In genomic region chr3:149752051-149752787, GRCh38 we compare ENCODE assay signal across 7 cellular contexts. TPM values are rescaled to one million over a fixed set of nuclear protein-coding genes. Genes with fewer than 3 reads are reported as not detected.
DNase-seq lines count a peak whose midpoint lies in the region; ATAC-seq, FAIRE-seq and TF ChIP-seq lines count a peak whose summit lies in the region.

TSS of gene COMMD2 (minus strand) at chr3:149752489. CDS start at chr3:149752444, 45 bp downstream.

- H3K9me3 ChIP-seq in astrocyte (ENCODE audit: insufficient read depth, low read depth, low read length) (no peaks in the 10 kb centered on the region), hepatocyte (ENCODE audit: low read depth) (no peaks in the 10 kb centered on the region)

- DNase-seq in NCI-H1694 (lab: John Stamatoyannopoulos, UW) (peak; percentile 76), astrocyte (ENCODE audit: low read depth) (peak; percentile 75), hepatocyte (ENCODE audit: low spot score) (peak; percentile 92), retina (peak; percentile 93)
- DNase-seq in T-helper 2 cell treated with Interferon-gamma antibody and Interleukin-4, amounts not matched to agents 5 μg/mL and 100 μg/mL, for 36 hours (ENCODE audit: low spot score), result peak; percentile 77

- H3K4me3 ChIP-seq in astrocyte (ENCODE audit: insufficient read depth, low read depth, low read length) (peak within 1 kb of the TSS; percentile 95), hepatocyte (peak within 1 kb of the TSS; percentile 59)

- TF ChIP-seq CTCF in astrocyte (IDR thresholded peaks at IDR 0.05; ENCODE audit: insufficient read depth, low read depth, low read length) (peak; percentile 34), hepatocyte (IDR thresholded peaks at IDR 0.05; ENCODE audit: poor library complexity) (peak; percentile 48)

- H3K79me2 ChIP-seq in astrocyte (ENCODE audit: insufficient read depth, low read length) (peaks cover 34% of the 10 kb centered on the region), hepatocyte (peaks cover 21% of the 10 kb centered on the region)

- H3K4me2 ChIP-seq in astrocyte (ENCODE audit: low read length), result peak within 1 kb of the TSS; percentile 87
- peak within 1 kb of the TSS; percentile 79 for H3K4me2 ChIP-seq in hepatocyte

- H3K36me3 ChIP-seq in astrocyte (ENCODE audit: insufficient read depth, low read length), result peaks cover 18% of the 10 kb centered on the region
- H3K36me3 ChIP-seq in hepatocyte (replicated peaks; ENCODE audit: insufficient read depth, low read depth), result no peaks in the 10 kb centered on the region

- peaks cover 20% of the 10 kb centered on the region for H3K4me1 Mint-ChIP-seq in T-helper 2 cell treated with Interferon-gamma antibody and Interleukin-4, amounts not matched to agents 5 μg/mL and 100 μg/mL, for 36 hours (ENCODE audit: low read depth)
- peaks cover 5% of the 10 kb centered on the region for H3K4me1 Mint-ChIP-seq in astrocyte (ENCODE audit: low read depth, unreplicated experiment)

- H3K27ac Mint-ChIP-seq in T-helper 2 cell treated with Interferon-gamma antibody and Interleukin-4, amounts not matched to agents 5 μg/mL and 100 μg/mL, for 36 hours, result peak within 1 kb of the TSS; percentile 87
- peak within 1 kb of the TSS; percentile 94 for H3K27ac Mint-ChIP-seq in astrocyte (ENCODE audit: unreplicated experiment)

- peak within 1 kb of the TSS; percentile 95 for H3K4me3 Mint-ChIP-seq in T-helper 2 cell treated with Interferon-gamma antibody and Interleukin-4, amounts not matched to agents 5 μg/mL and 100 μg/mL, for 36 hours
- H3K4me3 Mint-ChIP-seq in astrocyte (ENCODE audit: unreplicated experiment), result peak within 1 kb of the TSS; percentile 96

- WGBS in hepatocyte (ENCODE audit: low lambda C conversion rate, missing lambda C conversion rate), result under 1% methylated on average over 52 of the region's 52 CpGs

- H2AFZ ChIP-seq in astrocyte (ENCODE audit: low read depth, low read length) (peak within 1 kb of the TSS; percentile 93), hepatocyte (peak within 1 kb of the TSS; percentile 89)

- no peaks in the 10 kb centered on the region for H3K9me2 ChIP-seq in hepatocyte (replicated peaks; ENCODE audit: insufficient read depth)

- H3K27me3 ChIP-seq in astrocyte (ENCODE audit: insufficient read depth, low read length), result no peaks in the 10 kb centered on the region
- peaks cover 5% of the 10 kb centered on the region for H3K27me3 ChIP-seq in hepatocyte

- no peaks in the 10 kb centered on the region for H3K9me3 Mint-ChIP-seq in T-helper 2 cell treated with Interferon-gamma antibody and Interleukin-4, amounts not matched to agents 5 μg/mL and 100 μg/mL, for 36 hours
- H3K9me3 Mint-ChIP-seq in astrocyte (ENCODE audit: unreplicated experiment), result no peaks in the 10 kb centered on the region

- H3K9ac ChIP-seq in astrocyte (ENCODE audit: low read length), result peak within 1 kb of the TSS; percentile 92

- H3K27me3 Mint-ChIP-seq in T-helper 2 cell treated with Interferon-gamma antibody and Interleukin-4, amounts not matched to agents 5 μg/mL and 100 μg/mL, for 36 hours (ENCODE audit: low read depth), result peaks cover 12% of the 10 kb centered on the region
- no peaks in the 10 kb centered on the region for H3K27me3 Mint-ChIP-seq in astrocyte (ENCODE audit: low read depth, unreplicated experiment)

- H4K20me1 ChIP-seq in astrocyte (ENCODE audit: insufficient read depth, low read length), result no peaks in the 10 kb centered on the region
- H4K20me1 ChIP-seq in hepatocyte (ENCODE audit: insufficient read depth, poor library complexity, severe bottlenecking), result no peaks in the 10 kb centered on the region

- peak; percentile 91 for FAIRE-seq in astrocyte (lab: Jason Lieb, UNC)

- H3K27ac ChIP-seq in astrocyte (ENCODE audit: low read depth, low read length), result peak within 1 kb of the TSS; percentile 75
- H3K27ac ChIP-seq in hepatocyte, result peak within 1 kb of the TSS; percentile 62

- peak; percentile 99 for ATAC-seq in GM18499 (IDR thresholded peaks at IDR 0.05; ENCODE audit: insufficient read depth, unreplicated experiment)
- peak; percentile 99 for ATAC-seq in HG02885 (IDR thresholded peaks at IDR 0.05; ENCODE audit: poor library complexity, unreplicated experiment)

- H3K4me1 ChIP-seq in astrocyte (ENCODE audit: insufficient read depth, low read length), result peaks cover 5% of the 10 kb centered on the region
- peaks cover 7% of the 10 kb centered on the region for H3K4me1 ChIP-seq in hepatocyte (ENCODE audit: insufficient read depth)

- peaks cover 22% of the 10 kb centered on the region for H3K36me3 Mint-ChIP-seq in T-helper 2 cell treated with Interferon-gamma antibody and Interleukin-4, amounts not matched to agents 5 μg/mL and 100 μg/mL, for 36 hours (ENCODE audit: low read depth)
- peaks cover 12% of the 10 kb centered on the region for H3K36me3 Mint-ChIP-seq in astrocyte (ENCODE audit: low read depth, unreplicated experiment)

RNA-seq across cellular contexts. Expression of gene COMMD2, which starts in this region (rescaled TPM):
- total RNA-seq in astrocyte, result 44.8 and 47.1 TPM in 2 replicates
- total RNA-seq in hepatocyte, result 39.0 and 39.7 TPM in 2 replicates
- polyA plus RNA-seq in hepatocyte, result 46.6 and 60.7 TPM in 2 replicates

Comparison
In these comparisons a context has a peak if more than half of its experiments do, and no peak if none do; other contexts are left out.
1. Peak in every context shown above with its lines: DNase-seq, ATAC-seq, H3K4me3 ChIP-seq and H3K27ac ChIP-seq.